8 cellular contexts compared by ENCODE assay signal in the genomic region with DNA sequence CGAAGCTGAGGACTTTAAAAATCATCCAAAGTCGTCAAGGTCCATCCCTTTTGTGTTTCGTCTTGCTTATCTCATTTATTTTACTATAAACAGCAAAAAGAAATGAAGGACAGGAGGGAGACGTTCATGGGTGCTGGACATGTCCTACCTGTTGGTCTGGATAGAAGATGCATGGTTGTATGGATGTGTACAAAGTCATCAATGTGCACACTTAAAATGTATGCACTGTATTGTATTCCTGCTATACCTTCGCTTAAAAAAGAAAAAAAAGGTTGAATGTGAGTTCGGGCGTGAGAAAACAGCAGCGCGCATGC. TPM values are rescaled to one million over a fixed set of nuclear protein-coding genes. Genes with fewer than 3 reads are reported as not detected.
DNase-seq lines count a peak whose midpoint lies in the region; ATAC-seq, FAIRE-seq and TF ChIP-seq lines count a peak whose summit lies in the region.

No MANE protein-coding gene starts in this region.

- WGBS in lower leg skin, 2 donors = 9% methylated on average over 9 of the region's 9 CpGs

- H3K36me3 ChIP-seq in SK-N-MC (ENCODE audit: insufficient read depth, low read length) (no peaks in the 10 kb centered on the region), gastrocnemius medialis (no peaks in the 10 kb centered on the region)

- H3K9ac ChIP-seq in SK-N-MC (ENCODE audit: insufficient read length) = peak overlapping the region; percentile 64

- TF ChIP-seq CTCF in fibroblast of the aortic adventitia (IDR thresholded peaks at IDR 0.05; ENCODE audit: insufficient read depth, low read length) (no peak), gastrocnemius medialis (IDR thresholded peaks at IDR 0.05 in 4 of 5, conservative IDR thresholded peaks at IDR 0.05 in 1 of 5) (no peak), lower leg skin (IDR thresholded peaks at IDR 0.05) (no peak)

- DNase-seq in SK-N-MC (ENCODE audit: low read depth, low spot score) = peak; percentile 47
- no peak for DNase-seq in fibroblast of the aortic adventitia (ENCODE audit: low read depth)
- DNase-seq in gastrocnemius medialis = no peak
- no peak for DNase-seq in GM12892 (ENCODE audit: insufficient read length)
- no peak for DNase-seq in lower leg skin (ENCODE audit: low spot score in 2 of 2)
- no peak for DNase-seq in foreskin melanocyte

- peak overlapping the region; percentile 86 for H3K4me3 ChIP-seq in SK-N-MC
- peak overlapping the region; percentile 95 for H3K4me3 ChIP-seq in fibroblast of the aortic adventitia (ENCODE audit: low read depth, low read length)
- peak overlapping the region; percentile 75 to 89 (median 80) for H3K4me3 ChIP-seq in gastrocnemius medialis
- no peak overlapping the region for H3K4me3 ChIP-seq in lower leg skin (ENCODE audit: low read depth, poor library complexity, severe bottlenecking)

- H3K27ac ChIP-seq in SK-N-MC = peak overlapping the region; percentile 36; the same call in 1 of the 2 replicates
- peak overlapping the region; percentile 85 to 95 (median 92) for H3K27ac ChIP-seq in gastrocnemius medialis

- no peaks in the 10 kb centered on the region for H3K27me3 ChIP-seq in gastrocnemius medialis

- H3K9me3 ChIP-seq in SK-N-MC (ENCODE audit: low read depth, low read length) (no peaks in the 10 kb centered on the region), gastrocnemius medialis (no peaks in the 10 kb centered on the region)

- in situ Hi-C loops in gastrocnemius medialis (cut with MboI; ENCODE audit: low sequenced_read_pairs in 4 of 4) = loop anchor here in 3 of 4 donors (10.0 kb wide), 4 partner anchors 149 to 359 kb away; partner anchors contain the start of gene GRPEL1 (in 1 of the 3)

- intact Hi-C loops in gastrocnemius medialis (cut with DNase I; ENCODE audit: low total_unique reads) = loop anchor here (1.0 to 5.0 kb wide), 3 partner anchors 55 to 272 kb away; partner anchors contain the start of gene KIAA0232
- intact Hi-C loops in lower leg skin (cut with DNase I; ENCODE audit: low total_unique reads) = no loop called here

- peak; percentile 29 for ATAC-seq in GM19372 (IDR thresholded peaks at IDR 0.05; ENCODE audit: low read depth, unreplicated experiment)
- peak; percentile 11 to 12 for ATAC-seq in gastrocnemius medialis
- ATAC-seq in HG03196 (IDR thresholded peaks at IDR 0.05; ENCODE audit: unreplicated experiment) = no peak

- FAIRE-seq in GM12892 (lab: Jason Lieb, UNC) = no peak

- no peak for TF ChIP-seq POLR2A in gastrocnemius medialis (IDR thresholded peaks at IDR 0.05)
- no peak for TF ChIP-seq POLR2A in GM12892 (IDR thresholded peaks at IDR 0.05; ENCODE audit: low read depth, low read length)
- no peak for TF ChIP-seq POLR2A in lower leg skin (IDR thresholded peaks at IDR 0.05)

- peaks cover 27 to 29% of the 10 kb centered on the region in 2 donors for H3K4me1 ChIP-seq in gastrocnemius medialis

RNA-seq across cellular contexts. Expression of gene BLOC1S4, which starts 0.3 kb away (rescaled TPM):
- total RNA-seq in fibroblast of the aortic adventitia (ENCODE audit: low replicate concordance) (5.4 and 7.0 TPM in 2 replicates), gastrocnemius medialis (10 to 100 TPM; 15.7 to 25.7 (median 22.3) TPM), lower leg skin (10 to 100 TPM; 17.9 to 24.3 (median 22.8) TPM)
- 8.6 TPM for polyA plus RNA-seq in GM12892 (2012; ENCODE audit: missing spikeins)

RNA-seq across cellular contexts. Expression of gene MRFAP1L1, which starts 6.0 kb away (rescaled TPM):
- total RNA-seq in fibroblast of the aortic adventitia (ENCODE audit: low replicate concordance) (48.8 and 342 TPM in 2 replicates), gastrocnemius medialis (10 to 100 TPM; 43.8 to 54.6 (median 46.9) TPM), lower leg skin (10 to 100 TPM; 52.8 to 73.8 (median 69.1) TPM)
- polyA plus RNA-seq in GM12892 (2012; ENCODE audit: missing spikeins) = 46.8 TPM

RNA-seq across cellular contexts. Expression of gene S100P, which starts 22.0 kb away (rescaled TPM):
- total RNA-seq in fibroblast of the aortic adventitia (ENCODE audit: low replicate concordance) (not detected in 2 replicates), gastrocnemius medialis (1 to 10 TPM in 1 of 4 donors, not detected in 3; 1.2 TPM), lower leg skin (10 to 100 TPM in 3 of 4 donors, 1 to 10 TPM in 1; 5.3 to 43.7 (median 15.7) TPM)
- not detected for polyA plus RNA-seq in GM12892 (2012; ENCODE audit: missing spikeins)
